20 cellular contexts compared by ENCODE assay signal in the genomic region with DNA sequence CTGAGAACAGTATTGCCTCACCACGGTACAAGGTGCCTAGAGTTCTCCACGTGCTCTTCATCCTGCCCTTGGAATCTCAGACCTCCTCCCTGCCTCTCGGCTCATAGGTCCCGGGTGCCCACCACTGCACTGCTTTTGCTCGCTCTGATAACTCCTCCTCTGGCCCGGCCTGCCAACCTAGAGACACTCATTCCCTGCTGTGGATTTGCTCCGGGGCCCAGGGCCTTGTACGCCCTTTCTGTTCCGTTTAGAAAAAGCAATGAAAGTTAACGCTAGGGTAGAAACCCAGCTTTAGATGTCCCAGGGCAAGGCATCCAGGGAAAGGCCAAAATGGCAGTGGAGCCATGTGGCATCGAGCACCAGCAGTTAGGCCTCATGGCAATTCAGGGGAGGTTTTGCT.
DNase-seq lines count a peak whose midpoint lies in the region; FAIRE-seq and TF ChIP-seq lines count a peak whose summit lies in the region.
"Had no signal": no experiment of that assay in that cellular context is flagged by ENCODE, and none has a peak within 500 bp of the region (broad histone marks: within the 10 kb centered on the region; RNA-seq: fewer than 3 reads in every experiment).

No MANE protein-coding gene starts in this region.

- H3K9me3 Mint-ChIP-seq in activated CD4-positive, alpha-beta T cell treated with anti-CD3 and anti-CD28 coated beads, Interleukin-2, amount 10 ng/mL, durations not matched to agents 7 days and 5 days = no peaks in the 10 kb centered on the region
- H3K9me3 Mint-ChIP-seq in glutamatergic neuron (ENCODE audit: unreplicated experiment) = peaks cover 7% of the 10 kb centered on the region
- H3K9me3 Mint-ChIP-seq in neural progenitor cell = peaks cover 2% of the 10 kb centered on the region
- H3K9me3 Mint-ChIP-seq: CD4-positive, alpha-beta memory T cell; GM23338; H9 had no signal

- H3K4me1 ChIP-seq in neural progenitor cell (peaks cover 11% of the 10 kb centered on the region), spleen (no peaks in the 10 kb centered on the region)

- TF ChIP-seq POLR2A in spleen (IDR thresholded peaks at IDR 0.05) = no peak

- POLR2A ChIA-PET in activated CD4-positive, alpha-beta T cell treated with anti-CD3 and anti-CD28 coated beads, Interleukin-2, amount 10 ng/mL, durations not matched to agents 7 days and 5 days (lab: Charles Lee) = no interaction called here

- no peak overlapping the region for H3K27ac ChIP-seq in neural progenitor cell
- H3K27ac ChIP-seq in spleen = no peak overlapping the region
- H3K27ac ChIP-seq: 22Rv1 had no signal

- H3K79me2 ChIP-seq in neural progenitor cell (ENCODE audit: low read depth) = no peaks in the 10 kb centered on the region

- no peak for DNase-seq in activated CD4-positive, alpha-beta T cell treated with anti-CD3 and anti-CD28 coated beads, Interleukin-2, amount 10 ng/mL, durations not matched to agents 7 days and 5 days
- DNase-seq in activated CD4-positive, alpha-beta T cell treated with anti-CD3 and anti-CD28 coated beads, Interleukin-2, amount 50 U/mL, for 4 hours = no peak
- DNase-seq in glutamatergic neuron (no peak), neural progenitor cell (ENCODE audit: low spot score) (no peak), HTR-8/SVneo (ENCODE audit: insufficient read length, low spot score) (no peak), spleen (no peak)
- DNase-seq: C1 segment of cervical spinal cord; Calu3; CD4-positive, alpha-beta memory T cell; COR-L47; DMS53; DMS79 treated with DMSO at 0.1 percent for 48 hours; GF-D8; H9 had no signal

- H3K9me3 ChIP-seq in neural progenitor cell (ENCODE audit: low read depth) (no peaks in the 10 kb centered on the region), spleen (no peaks in the 10 kb centered on the region)

- no peak overlapping the region for H3K4me3 Mint-ChIP-seq in activated CD4-positive, alpha-beta T cell treated with anti-CD3 and anti-CD28 coated beads, Interleukin-2, amount 10 ng/mL, durations not matched to agents 7 days and 5 days
- no peak overlapping the region for H3K4me3 Mint-ChIP-seq in glutamatergic neuron (ENCODE audit: unreplicated experiment)
- no peak overlapping the region for H3K4me3 Mint-ChIP-seq in neural progenitor cell
- H3K4me3 Mint-ChIP-seq: B cell; CD4-positive, alpha-beta memory T cell; GM23338; H9 had no signal

- peaks cover 8% of the 10 kb centered on the region for H3K27me3 Mint-ChIP-seq in activated CD4-positive, alpha-beta T cell treated with anti-CD3 and anti-CD28 coated beads, Interleukin-2, amount 10 ng/mL, durations not matched to agents 7 days and 5 days
- peaks cover 7% of the 10 kb centered on the region for H3K27me3 Mint-ChIP-seq in glutamatergic neuron (ENCODE audit: unreplicated experiment)
- H3K27me3 Mint-ChIP-seq in neural progenitor cell (ENCODE audit: insufficient read depth, low read depth) = peaks cover 11% of the 10 kb centered on the region
- H3K27me3 Mint-ChIP-seq: B cell had no signal

- no peaks in the 10 kb centered on the region for H4K20me1 ChIP-seq in neural progenitor cell (ENCODE audit: low read depth)

- intact Hi-C loops in spleen (cut with DNase I; ENCODE audit: low total_unique reads) = no loop called here

- CTCF ChIA-PET in activated CD4-positive, alpha-beta T cell treated with anti-CD3 and anti-CD28 coated beads, Interleukin-2, amount 10 ng/mL, durations not matched to agents 7 days and 5 days (lab: Charles Lee) = no interaction called here

- peaks cover 2% of the 10 kb centered on the region for H3K4me1 Mint-ChIP-seq in activated CD4-positive, alpha-beta T cell treated with anti-CD3 and anti-CD28 coated beads, Interleukin-2, amount 10 ng/mL, durations not matched to agents 7 days and 5 days
- H3K4me1 Mint-ChIP-seq in glutamatergic neuron (ENCODE audit: low read depth, unreplicated experiment) (peaks cover 24% of the 10 kb centered on the region), neural progenitor cell (peaks cover 27% of the 10 kb centered on the region)
- H3K4me1 Mint-ChIP-seq: CD4-positive, alpha-beta memory T cell had no signal

- no peaks in the 10 kb centered on the region for H3K36me3 Mint-ChIP-seq in activated CD4-positive, alpha-beta T cell treated with anti-CD3 and anti-CD28 coated beads, Interleukin-2, amount 10 ng/mL, durations not matched to agents 7 days and 5 days (ENCODE audit: low read depth)
- H3K36me3 Mint-ChIP-seq in glutamatergic neuron (ENCODE audit: unreplicated experiment) (no peaks in the 10 kb centered on the region), neural progenitor cell (no peaks in the 10 kb centered on the region)
- H3K36me3 Mint-ChIP-seq: CD4-positive, alpha-beta memory T cell had no signal

- no peak overlapping the region for H3K4me3 ChIP-seq in neural progenitor cell
- no peak overlapping the region for H3K4me3 ChIP-seq in spleen
- H3K4me3 ChIP-seq: GM23338 had no signal

- H2AFZ ChIP-seq in neural progenitor cell (replicated peaks) = no peak overlapping the region
- H2AFZ ChIP-seq: GM23338 had no signal

- H3K27ac Mint-ChIP-seq in activated CD4-positive, alpha-beta T cell treated with anti-CD3 and anti-CD28 coated beads, Interleukin-2, amount 10 ng/mL, durations not matched to agents 7 days and 5 days = peak overlapping the region; percentile 14
- H3K27ac Mint-ChIP-seq in glutamatergic neuron (ENCODE audit: unreplicated experiment) (peak overlapping the region; percentile 45), neural progenitor cell (peak overlapping the region; percentile 98)
- H3K27ac Mint-ChIP-seq: B cell; CD4-positive, alpha-beta memory T cell; GM23338; H9 had no signal

- H3K36me3 ChIP-seq in neural progenitor cell (no peaks in the 10 kb centered on the region), spleen (no peaks in the 10 kb centered on the region)

- H3K27me3 ChIP-seq in neural progenitor cell (no peaks in the 10 kb centered on the region), spleen (replicated peaks in 1 of 7) (no peaks in the 10 kb centered on the region)

- H3F3A ChIP-seq in neural progenitor cell (ENCODE audit: low read depth) = peaks cover 5% of the 10 kb centered on the region

- H3K4me2 ChIP-seq in neural progenitor cell = no peak overlapping the region
- H3K4me2 ChIP-seq: GM23338 had no signal

- 89 to 95% (median 94%) methylated on average over 11 of the region's 11 CpGs for WGBS in spleen, 5 donors

- no peak overlapping the region for H3K9ac ChIP-seq in neural progenitor cell

- no peak for TF ChIP-seq CTCF in glutamatergic neuron (IDR thresholded peaks at IDR 0.05; ENCODE audit: partially characterized antibody, unreplicated experiment)
- no peak for TF ChIP-seq CTCF in neural progenitor cell (IDR thresholded peaks at IDR 0.05)
- TF ChIP-seq CTCF in spleen (IDR thresholded peaks at IDR 0.05 in 8 of 11, conservative IDR thresholded peaks at IDR 0.05 in 3 of 11) = no peak

- FAIRE-seq in HTR-8/SVneo (lab: Jason Lieb, UNC) = no peak
- FAIRE-seq: A204.1, GM12891, GM18507 had no signal

Comparison
In these comparisons a context has a peak if more than half of its experiments do, and no peak if none do; other contexts are left out.
1. H3K27ac Mint-ChIP-seq: peak in every context shown above with its lines; median percentile 98 in neural progenitor cell; 45 in glutamatergic neuron; 14 in activated CD4-positive, alpha-beta T cell treated with anti-CD3 and anti-CD28 coated beads, Interleukin-2, amount 10 ng/mL, durations not matched to agents 7 days and 5 days.